Comparison of ENCODE assay signal across 18 cellular contexts in the genomic region with DNA sequence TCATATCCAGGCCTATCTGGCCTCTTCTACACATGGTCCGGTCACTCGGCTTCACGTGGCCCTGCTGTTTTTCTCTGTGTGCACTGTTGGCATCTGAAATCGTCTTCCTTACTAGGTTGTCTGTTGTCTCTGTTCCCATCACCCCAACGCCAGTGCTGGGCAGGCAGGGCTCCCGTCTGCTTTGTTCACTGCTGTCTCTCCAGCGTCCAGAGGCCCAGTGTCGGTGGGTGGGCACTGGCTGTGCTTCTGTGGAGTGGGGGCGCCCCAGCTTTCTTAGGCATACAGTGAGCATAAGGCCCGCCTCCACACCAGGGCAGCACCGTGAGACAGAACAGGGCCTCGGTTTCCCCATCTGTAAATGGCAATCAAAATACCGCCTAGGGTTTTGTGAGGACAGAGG.
DNase-seq lines count a peak whose midpoint lies in the region; ATAC-seq and TF ChIP-seq lines count a peak whose summit lies in the region.
"Had no signal": no experiment of that assay in that cellular context is flagged by ENCODE, and none has a peak within 500 bp of the region (broad histone marks: within the 10 kb centered on the region; RNA-seq: fewer than 3 reads in every experiment).

No MANE protein-coding gene starts in this region.

- H3K9me3 Mint-ChIP-seq in CD4-positive, alpha-beta T cell = peaks cover 5% of the 10 kb centered on the region
- H3K9me3 Mint-ChIP-seq in neural progenitor cell (peaks cover 8% of the 10 kb centered on the region), nephron progenitor cell (peaks cover 5% of the 10 kb centered on the region)

- H3K4me2 ChIP-seq in neural progenitor cell = no peak overlapping the region
- H3K4me2 ChIP-seq: KMS-11 had no signal

- H3K4me3 ChIP-seq in neural progenitor cell = no peak overlapping the region
- H3K4me3 ChIP-seq: HAP-1 had no signal

- POLR2A ChIA-PET in CD4-positive, alpha-beta T cell (lab: Charles Lee) = no interaction called here

- no peak overlapping the region for H3K9ac ChIP-seq in neural progenitor cell
- H3K9ac ChIP-seq: KMS-11 had no signal

- peaks cover 5% of the 10 kb centered on the region for H3K27me3 ChIP-seq in CD4-positive, alpha-beta T cell (ENCODE audit: control insufficient read depth, insufficient read depth, low read length)
- H3K27me3 ChIP-seq in neural progenitor cell = no peaks in the 10 kb centered on the region

- H3K36me3 ChIP-seq in neural progenitor cell = no peaks in the 10 kb centered on the region
- H3K36me3 ChIP-seq: HAP-1 had no signal

- no peak for ATAC-seq in CD4-positive, alpha-beta T cell (ENCODE audit: poor library complexity)
- ATAC-seq in GM21423 (IDR thresholded peaks at IDR 0.05; ENCODE audit: unreplicated experiment) = no peak
- ATAC-seq: HepG2, PC-3 had no signal

- peak overlapping the region; percentile 81 for H3K4me3 Mint-ChIP-seq in CD4-positive, alpha-beta T cell
- H3K4me3 Mint-ChIP-seq in neural progenitor cell (no peak overlapping the region), nephron progenitor cell (no peak overlapping the region)
- H3K4me3 Mint-ChIP-seq: B cell had no signal

- intact Hi-C loops in CD4-positive, alpha-beta T cell (cut with DNase I, micrococcal nuclease) = no loop called here

- no peak for DNase-seq in CD4-positive, alpha-beta T cell
- DNase-seq in D341Med (ENCODE audit: low spot score) = peak; percentile 8
- peak; percentile 32 for DNase-seq in ecto neural progenitor cell (ENCODE audit: low spot score)
- DNase-seq in neural progenitor cell (ENCODE audit: low spot score) = no peak
- no peak for DNase-seq in NCI-H446 (lab: John Stamatoyannopoulos, UW)
- no peak for DNase-seq in nephron progenitor cell
- DNase-seq: CD8-positive, alpha-beta memory T cell; NCI-H1092; NCI-H1694; NCI-H2107; NCI-H226; NK-92 treated with Interleukin-12 subunit alpha and Interleukin-12 subunit beta, amount 100 ng/mL, for 24 hours; PC-3 had no signal

- H2AFZ ChIP-seq in neural progenitor cell (replicated peaks) = peak overlapping the region; percentile 5

- peaks cover 10% of the 10 kb centered on the region for H3K4me1 Mint-ChIP-seq in CD4-positive, alpha-beta T cell (ENCODE audit: low read depth)
- peaks cover 6% of the 10 kb centered on the region for H3K4me1 Mint-ChIP-seq in neural progenitor cell
- peaks cover 8% of the 10 kb centered on the region for H3K4me1 Mint-ChIP-seq in nephron progenitor cell
- H3K4me1 Mint-ChIP-seq: B cell had no signal

- no peaks in the 10 kb centered on the region for H3F3A ChIP-seq in neural progenitor cell (ENCODE audit: low read depth)

- CTCF ChIA-PET in CD4-positive, alpha-beta T cell (lab: Charles Lee) = no interaction called here

- H3K27ac ChIP-seq in CD4-positive, alpha-beta T cell (ENCODE audit: low read depth, low read length) = no peak overlapping the region
- no peak overlapping the region for H3K27ac ChIP-seq in neural progenitor cell
- H3K27ac ChIP-seq: KMS-11 had no signal

- peaks cover 2% of the 10 kb centered on the region for H3K9me3 ChIP-seq in CD4-positive, alpha-beta T cell (ENCODE audit: control insufficient read depth, low read length)
- H3K9me3 ChIP-seq in neural progenitor cell (ENCODE audit: low read depth) = no peaks in the 10 kb centered on the region
- H3K9me3 ChIP-seq: HAP-1 had no signal

- H3K4me1 ChIP-seq in neural progenitor cell = no peaks in the 10 kb centered on the region
- H3K4me1 ChIP-seq: HAP-1 had no signal

- H3K79me2 ChIP-seq in neural progenitor cell (ENCODE audit: low read depth) = no peaks in the 10 kb centered on the region

- H4K20me1 ChIP-seq in neural progenitor cell (ENCODE audit: low read depth) = no peaks in the 10 kb centered on the region

- no peaks in the 10 kb centered on the region for H3K27me3 Mint-ChIP-seq in CD4-positive, alpha-beta T cell
- H3K27me3 Mint-ChIP-seq in neural progenitor cell (ENCODE audit: insufficient read depth, low read depth) (peaks cover 10% of the 10 kb centered on the region), nephron progenitor cell (ENCODE audit: low read depth, poor library complexity) (peaks cover 56% of the 10 kb centered on the region)

- TF ChIP-seq CTCF in CD4-positive, alpha-beta T cell (IDR thresholded peaks at IDR 0.05) = no peak
- TF ChIP-seq CTCF in neural progenitor cell (IDR thresholded peaks at IDR 0.05) (no peak), nephron progenitor cell (IDR thresholded peaks at IDR 0.05) (no peak)

- no peak overlapping the region for H3K27ac Mint-ChIP-seq in CD4-positive, alpha-beta T cell
- H3K27ac Mint-ChIP-seq in neural progenitor cell (no peak overlapping the region), nephron progenitor cell (no peak overlapping the region)
- H3K27ac Mint-ChIP-seq: B cell had no signal

- peaks cover 18% of the 10 kb centered on the region for H3K36me3 Mint-ChIP-seq in CD4-positive, alpha-beta T cell (ENCODE audit: low read depth)
- H3K36me3 Mint-ChIP-seq in neural progenitor cell (no peaks in the 10 kb centered on the region), nephron progenitor cell (ENCODE audit: low read depth) (no peaks in the 10 kb centered on the region)

Comparison
In these comparisons a context has a peak if more than half of its experiments do, and no peak if none do; other contexts are left out.
1. DNase-seq: peak in D341Med (single experiment) and ecto neural progenitor cell (single experiment); none in CD4-positive, alpha-beta T cell (0 of 10), neural progenitor cell (single experiment), NCI-H446 (0 of 2) and nephron progenitor cell (single experiment).